ENCODE assay signal across 10 cellular contexts in the genomic region with DNA sequence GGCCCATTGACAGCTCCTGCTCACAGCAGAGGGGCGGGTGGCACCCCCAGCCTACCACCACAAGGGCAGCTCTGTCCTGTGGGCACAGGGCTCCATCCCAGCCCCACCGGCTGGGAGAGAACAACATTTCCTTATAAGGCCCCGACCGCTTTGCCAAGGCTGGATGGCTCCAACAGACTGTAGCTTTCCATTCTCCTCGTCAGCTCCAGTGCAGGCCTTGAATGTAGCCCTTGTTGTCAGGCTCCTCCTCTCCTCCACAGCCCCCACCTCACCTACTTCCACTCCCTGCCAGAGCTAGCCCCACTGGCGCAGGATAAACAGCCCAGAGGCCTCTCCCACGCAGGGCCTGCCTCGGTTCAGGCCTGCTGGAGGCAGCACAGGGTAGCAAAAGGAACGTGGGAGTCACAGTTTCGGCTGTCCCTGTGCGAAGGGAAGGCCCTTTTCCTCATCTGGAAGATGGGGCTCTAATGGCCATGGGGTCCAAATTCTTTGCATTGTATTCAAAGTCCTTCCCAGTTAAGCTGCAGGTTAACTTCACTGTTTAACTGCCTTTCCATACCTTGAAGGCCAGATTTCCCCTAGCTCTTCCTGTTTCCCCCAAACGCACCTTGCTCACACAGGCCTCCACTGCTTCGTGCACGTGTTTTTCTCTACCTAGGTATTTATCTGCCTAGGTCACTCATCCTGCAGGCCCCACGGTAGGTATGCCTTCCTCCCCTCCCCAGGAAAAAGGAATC.
DNase-seq lines count a peak whose midpoint lies in the region; ATAC-seq and TF ChIP-seq lines count a peak whose summit lies in the region.
"Had no signal": no experiment of that assay in that cellular context is flagged by ENCODE, and none has a peak within 500 bp of the region (broad histone marks: within the 10 kb centered on the region; RNA-seq: fewer than 3 reads in every experiment).

No MANE protein-coding gene starts in this region.

- H3K36me3 ChIP-seq in GM23338 (ENCODE audit: insufficient read depth) (no peaks in the 10 kb centered on the region), prostate gland (no peaks in the 10 kb centered on the region)

- peaks cover 23% of the 10 kb centered on the region for H3K4me1 ChIP-seq in GM23338 (ENCODE audit: insufficient read depth)
- peaks cover 9% of the 10 kb centered on the region for H3K4me1 ChIP-seq in prostate gland (replicated peaks)

- H3K9me3 Mint-ChIP-seq in GM23338: no peaks in the 10 kb centered on the region
- H3K9me3 Mint-ChIP-seq in immature natural killer cell: no peaks in the 10 kb centered on the region
- H3K9me3 Mint-ChIP-seq: activated T-helper 1 cell treated with anti-CD3 and anti-CD28 coated beads, Interleukin-12 subunit alpha, Interleukin-12 subunit beta, Interleukin-2, Interleukin-4 antibody, amounts not matched to agents 30 ng/mL and 10 ng/mL and 1 ng/mL, durations not matched to agents 14 hours and 24 hours and 36 hours had no signal

- TF ChIP-seq POLR2A in prostate gland (IDR thresholded peaks at IDR 0.05): no peak

- H3K27ac ChIP-seq in GM23338 (ENCODE audit: low read depth): no peak overlapping the region
- peak overlapping the region; percentile 44 to 75 for H3K27ac ChIP-seq in prostate gland

- H3K4me2 ChIP-seq in GM23338: no peak overlapping the region

- H3K4me1 Mint-ChIP-seq in GM23338 (peaks cover 17% of the 10 kb centered on the region), immature natural killer cell (peaks cover 20 to 34% of the 10 kb centered on the region in 2 donors)

- peak overlapping the region; percentile 95 for H2AFZ ChIP-seq in GM23338

- ATAC-seq in GM23338 (peak; percentile 89), GM19397 (IDR thresholded peaks at IDR 0.05; ENCODE audit: unreplicated experiment) (no peak), GM18867 (IDR thresholded peaks at IDR 0.05; ENCODE audit: unreplicated experiment) (no peak)

- DNase-seq in GM23338 (ENCODE audit: low spot score) (peak; percentile 76), astrocyte of the spinal cord (ENCODE audit: low read depth, low spot score) (peak; percentile 48), hypothalamus (lab: John Stamatoyannopoulos, UW) (peak; percentile 57 to 100 (median 97)), prostate gland (ENCODE audit: low spot score) (peak; percentile 66), GM13977 (ENCODE audit: low spot score) (no peak), immature natural killer cell (no peak)
- DNase-seq: Karpas-422 had no signal

- WGBS in prostate gland: 30% methylated on average over 15 of the region's 15 CpGs

- H3K4me3 ChIP-seq in GM23338 (no peak overlapping the region), astrocyte of the spinal cord (ENCODE audit: low read depth, low read length) (no peak overlapping the region), prostate gland (no peak overlapping the region)

- H4K20me1 ChIP-seq in GM23338 (replicated peaks; ENCODE audit: insufficient read depth): no peaks in the 10 kb centered on the region

- H3K27me3 Mint-ChIP-seq in GM23338 (ENCODE audit: insufficient read depth, low read depth, poor library complexity) (peaks cover 2% of the 10 kb centered on the region), immature natural killer cell (ENCODE audit: low read depth in 3 of 3) (peaks cover 6 to 11% (median 8%) of the 10 kb centered on the region in 3 donors)

- H3K36me3 Mint-ChIP-seq in GM23338 (ENCODE audit: low read depth): no peaks in the 10 kb centered on the region
- no peaks in the 10 kb centered on the region for H3K36me3 Mint-ChIP-seq in immature natural killer cell

- no peaks in the 10 kb centered on the region for H3F3A ChIP-seq in GM23338 (replicated peaks; ENCODE audit: low read depth)

- H3K79me2 ChIP-seq in GM23338 (replicated peaks; ENCODE audit: insufficient read depth): no peaks in the 10 kb centered on the region

- intact Hi-C loops in prostate gland (cut with DNase I): loop anchor here (5.0 kb wide), 5 partner anchors 125 to 895 kb away; no protein-coding TSS in a partner anchor

- in situ Hi-C loops in astrocyte of the spinal cord (cut with HindIII; ENCODE audit: low sequenced_read_pairs) (no loop called here), GM13977 (cut with MboI; ENCODE audit: low pct_unique_long_range_greater_than_20kb, low sequenced_read_pairs, unreplicated experiment) (no loop called here)

- no peak overlapping the region for H3K4me3 Mint-ChIP-seq in GM23338
- H3K4me3 Mint-ChIP-seq in immature natural killer cell: no peak overlapping the region
- H3K4me3 Mint-ChIP-seq: activated T-helper 1 cell treated with anti-CD3 and anti-CD28 coated beads, Interleukin-12 subunit alpha, Interleukin-12 subunit beta, Interleukin-2, Interleukin-4 antibody, amounts not matched to agents 30 ng/mL and 10 ng/mL and 1 ng/mL, durations not matched to agents 14 hours and 24 hours and 36 hours had no signal

- H3K27ac Mint-ChIP-seq in GM23338 (peak overlapping the region; percentile 88), immature natural killer cell (no peak overlapping the region)
- H3K27ac Mint-ChIP-seq: activated T-helper 1 cell treated with anti-CD3 and anti-CD28 coated beads, Interleukin-12 subunit alpha, Interleukin-12 subunit beta, Interleukin-2, Interleukin-4 antibody, amounts not matched to agents 30 ng/mL and 10 ng/mL and 1 ng/mL, durations not matched to agents 14 hours and 24 hours and 36 hours had no signal

- H3K9me3 ChIP-seq in prostate gland: no peaks in the 10 kb centered on the region

- H3K9me2 ChIP-seq in GM23338 (ENCODE audit: insufficient read depth): no peaks in the 10 kb centered on the region

- TF ChIP-seq CTCF in GM23338 (conservative IDR thresholded peaks at IDR 0.05; ENCODE audit: low read depth in 2 of 2) (peak; percentile 45 to 71; a peak in 3 of 4 replicates), astrocyte of the spinal cord (IDR thresholded peaks at IDR 0.05; ENCODE audit: low read depth, low read length) (peak; percentile 26), prostate gland (IDR thresholded peaks at IDR 0.05) (peak; percentile 19 to 73 (median 40)), GM13977 (IDR thresholded peaks at IDR 0.05; ENCODE audit: extremely low read depth, insufficient read depth, missing control alignments) (no peak)

- H3K27me3 ChIP-seq in GM23338 (ENCODE audit: insufficient read depth) (no peaks in the 10 kb centered on the region), prostate gland (replicated peaks; ENCODE audit: insufficient read depth) (no peaks in the 10 kb centered on the region)

TF ChIP-seq in GM23338, 12 proteins besides CTCF, POLR2A, EP300 and RAD21:
- TF ChIP-seq EZH2phosphoT487 (IDR thresholded peaks at IDR 0.05; ENCODE audit: unreplicated experiment) (no peak), CREB1 (CRISPR knock-in tag; IDR thresholded peaks at IDR 0.05; ENCODE audit: low read depth) (0 out of 2 replicates have a peak, but pooled peaks have one; percentile 2), ZNF114 (CRISPR knock-in tag; IDR thresholded peaks at IDR 0.05) (no peak), EZH2 (IDR thresholded peaks at IDR 0.05; ENCODE audit: low read depth, unreplicated experiment) (no peak), ZNF331 (CRISPR knock-in tag; IDR thresholded peaks at IDR 0.05; ENCODE audit: low read depth) (no peak)
- TF ChIP-seq, protein P1, sequence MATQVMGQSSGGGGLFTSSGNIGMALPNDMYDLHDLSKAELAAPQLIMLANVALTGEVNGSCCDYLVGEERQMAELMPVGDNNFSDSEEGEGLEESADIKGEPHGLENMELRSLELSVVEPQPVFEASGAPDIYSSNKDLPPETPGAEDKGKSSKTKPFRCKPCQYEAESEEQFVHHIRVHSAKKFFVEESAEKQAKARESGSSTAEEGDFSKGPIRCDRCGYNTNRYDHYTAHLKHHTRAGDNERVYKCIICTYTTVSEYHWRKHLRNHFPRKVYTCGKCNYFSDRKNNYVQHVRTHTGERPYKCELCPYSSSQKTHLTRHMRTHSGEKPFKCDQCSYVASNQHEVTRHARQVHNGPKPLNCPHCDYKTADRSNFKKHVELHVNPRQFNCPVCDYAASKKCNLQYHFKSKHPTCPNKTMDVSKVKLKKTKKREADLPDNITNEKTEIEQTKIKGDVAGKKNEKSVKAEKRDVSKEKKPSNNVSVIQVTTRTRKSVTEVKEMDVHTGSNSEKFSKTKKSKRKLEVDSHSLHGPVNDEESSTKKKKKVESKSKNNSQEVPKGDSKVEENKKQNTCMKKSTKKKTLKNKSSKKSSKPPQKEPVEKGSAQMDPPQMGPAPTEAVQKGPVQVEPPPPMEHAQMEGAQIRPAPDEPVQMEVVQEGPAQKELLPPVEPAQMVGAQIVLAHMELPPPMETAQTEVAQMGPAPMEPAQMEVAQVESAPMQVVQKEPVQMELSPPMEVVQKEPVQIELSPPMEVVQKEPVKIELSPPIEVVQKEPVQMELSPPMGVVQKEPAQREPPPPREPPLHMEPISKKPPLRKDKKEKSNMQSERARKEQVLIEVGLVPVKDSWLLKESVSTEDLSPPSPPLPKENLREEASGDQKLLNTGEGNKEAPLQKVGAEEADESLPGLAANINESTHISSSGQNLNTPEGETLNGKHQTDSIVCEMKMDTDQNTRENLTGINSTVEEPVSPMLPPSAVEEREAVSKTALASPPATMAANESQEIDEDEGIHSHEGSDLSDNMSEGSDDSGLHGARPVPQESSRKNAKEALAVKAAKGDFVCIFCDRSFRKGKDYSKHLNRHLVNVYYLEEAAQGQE (IDR thresholded peaks at IDR 0.05; ENCODE audit: unreplicated experiment): no peak

Comparison
In these comparisons a context has a peak if more than half of its experiments do, and no peak if none do; other contexts are left out.
1. DNase-seq: peak in GM23338 (single experiment), astrocyte of the spinal cord (single experiment), hypothalamus (51 of 51) and prostate gland (single experiment); none in GM13977 (single experiment) and immature natural killer cell (0 of 3).